ENCODE assay signal across 10 cellular contexts in the genomic region with DNA sequence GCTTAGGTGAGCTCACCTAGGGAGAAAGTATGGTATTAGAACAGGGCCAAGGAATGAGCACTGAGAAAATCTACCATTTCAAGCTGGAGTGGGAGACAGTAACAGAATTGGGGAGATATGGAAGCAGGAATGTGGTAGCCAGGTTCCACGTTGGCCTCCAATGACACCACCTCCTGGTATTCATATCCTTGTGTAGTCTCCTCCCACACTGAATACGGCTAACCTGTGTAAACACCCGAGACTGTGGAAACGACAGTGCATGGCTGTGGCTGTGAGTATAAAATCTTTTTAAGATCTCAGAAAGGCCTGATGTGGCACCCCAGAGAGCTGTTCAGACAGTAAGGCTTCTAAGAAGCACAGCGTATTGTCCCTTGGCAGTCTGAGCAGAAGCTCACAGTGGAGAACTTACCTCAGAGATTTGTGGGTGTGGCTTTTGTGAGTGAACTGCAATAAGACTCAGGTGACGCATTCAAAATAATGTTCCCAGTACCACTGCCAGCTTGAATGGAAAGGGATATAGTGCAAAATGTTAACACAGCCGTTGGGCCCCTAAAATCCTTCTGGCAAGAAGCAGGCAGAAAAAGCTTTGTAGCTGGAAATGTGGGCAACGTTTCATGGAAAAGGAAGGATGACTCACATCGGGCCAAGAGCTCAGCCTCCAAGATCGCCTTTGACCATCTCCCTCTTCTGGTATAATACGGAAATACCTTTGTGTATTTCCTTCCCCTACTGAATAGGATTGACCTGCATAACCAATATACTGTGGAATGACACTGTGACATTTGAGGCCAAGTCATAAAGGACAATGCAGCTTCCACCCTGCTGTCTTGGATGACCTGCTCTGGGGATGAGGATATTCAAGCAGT. TPM values are rescaled to one million over a fixed set of nuclear protein-coding genes. Genes with fewer than 3 reads are reported as not detected.
DNase-seq lines count a peak whose midpoint lies in the region; ATAC-seq and TF ChIP-seq lines count a peak whose summit lies in the region.
"Had no signal": no experiment of that assay in that cellular context is flagged by ENCODE, and none has a peak within 500 bp of the region (broad histone marks: within the 10 kb centered on the region; RNA-seq: fewer than 3 reads in every experiment).

No MANE protein-coding gene starts in this region.

- no peak for TF ChIP-seq EP300 in upper lobe of left lung (IDR thresholded peaks at IDR 0.05)

- H3K4me3 ChIP-seq in upper lobe of left lung (no peak overlapping the region), dorsolateral prefrontal cortex (no peak overlapping the region)
- H3K4me3 ChIP-seq: SK-N-MC had no signal

- H3K27me3 ChIP-seq in upper lobe of left lung (no peaks in the 10 kb centered on the region), dorsolateral prefrontal cortex (no peaks in the 10 kb centered on the region)

- H3K27ac ChIP-seq in upper lobe of left lung (peak overlapping the region; percentile 24 to 67 (median 38)), dorsolateral prefrontal cortex (no peak overlapping the region)
- H3K27ac ChIP-seq: SK-N-MC had no signal

- DNase-seq in NCI-H2227 (lab: John Stamatoyannopoulos, UW; ENCODE audit: unreplicated experiment) (peak; percentile 3), NCI-H2227 treated with DMSO at 0.1 percent for 48 hours (lab: John Stamatoyannopoulos, UW) (no peak), SW 1271 (lab: John Stamatoyannopoulos, UW) (peak; percentile 17 to 46), hepatic stellate cell (ENCODE audit: low spot score) (peak; percentile 48), upper lobe of left lung (no peak), dorsolateral prefrontal cortex (no peak), NOMO-1 (lab: John Stamatoyannopoulos, UW; ENCODE audit: unreplicated experiment in 2 of 2) (no peak)

- peak in 3 of 6 experiments; percentile 13 to 23 (median 16) for TF ChIP-seq CTCF in upper lobe of left lung (IDR thresholded peaks at IDR 0.05)
- TF ChIP-seq CTCF in dorsolateral prefrontal cortex (IDR thresholded peaks at IDR 0.05 in 54 of 56, conservative IDR thresholded peaks at IDR 0.05 in 2 of 56; ENCODE audit: low read depth in 1 of 56, partially characterized antibody in 56 of 56): peak in 1 of 56 donors; percentile 14

- peaks cover 10 to 22% (median 14%) of the 10 kb centered on the region in 4 donors for H3K4me1 ChIP-seq in upper lobe of left lung

- peaks cover 0 to 12% (median 0%) of the 10 kb centered on the region in 4 donors for H3K36me3 ChIP-seq in upper lobe of left lung

- WGBS in upper lobe of left lung, 2 donors: 65 to 67% methylated on average over 11 of the region's 11 CpGs

- ATAC-seq in upper lobe of left lung (ENCODE audit: low FRiP score in 2 of 2) (no peak), GM19023 (IDR thresholded peaks at IDR 0.05; ENCODE audit: unreplicated experiment) (no peak)

- TF ChIP-seq POLR2A in upper lobe of left lung (IDR thresholded peaks at IDR 0.05): no peak

- intact Hi-C loops in dorsolateral prefrontal cortex (cut with DNase I): no loop called here

- no peaks in the 10 kb centered on the region for H3K9me3 ChIP-seq in upper lobe of left lung

RNA-seq across cellular contexts. Expression of gene SDR42E1, which starts 14.4 kb away (rescaled TPM):
- total RNA-seq in upper lobe of left lung (1 to 10 TPM; 2.1 to 5.7 (median 4.1) TPM), dorsolateral prefrontal cortex (under 1 TPM in 21 of 120 experiments, not detected in 99; 0.03 to 0.47 (median 0.04) TPM)

RNA-seq across cellular contexts. Expression of gene HSD17B2, which starts 38.2 kb away (rescaled TPM):
- 1 to 10 TPM in 2 of 6 donors, under 1 TPM in 2, not detected in 2; 0.49 to 2.0 (median 1.4) TPM for total RNA-seq in upper lobe of left lung
- total RNA-seq in dorsolateral prefrontal cortex: under 1 TPM in 3 of 120 experiments, not detected in 117; 0.11 to 0.74 (median 0.55) TPM
- total RNA-seq: B cell had no signal

Comparison
In these comparisons a context has a peak if more than half of its experiments do, and no peak if none do; other contexts are left out.
1. DNase-seq: peak in NCI-H2227 (single experiment), SW 1271 (2 of 2) and hepatic stellate cell (single experiment); none in NCI-H2227 treated with DMSO at 0.1 percent for 48 hours (single experiment), upper lobe of left lung (0 of 2), dorsolateral prefrontal cortex (0 of 10) and NOMO-1 (0 of 2).
2. H3K27ac ChIP-seq: peak in upper lobe of left lung (4 of 4); none in dorsolateral prefrontal cortex (0 of 59).